Comparison of ENCODE assay signal across 17 cellular contexts in genomic region chr18:45374878-45375630, GRCh38.
"Had no signal": no experiment of that assay in that cellular context is flagged by ENCODE, and none has a peak within 500 bp of the region (broad histone marks: within the 10 kb centered on the region; RNA-seq: fewer than 3 reads in every experiment).

No MANE protein-coding gene starts in this region.

- H3K4me3 ChIP-seq: coronary artery, upper lobe of right lung had no signal

- H3K4me1 ChIP-seq: upper lobe of right lung had no signal

- DNase-seq: activated CD4-positive, alpha-beta memory T cell treated with anti-CD3 and anti-CD28 coated beads, Interleukin-2, amount 10 ng/mL, durations not matched to agents 7 days and 5 days; activated CD4-positive, alpha-beta T cell treated with anti-CD3 and anti-CD28 coated beads for 36 hours; activated CD8-positive, alpha-beta memory T cell treated with anti-CD3 and anti-CD28 coated beads, Interleukin-2, amount 10 ng/mL, durations not matched to agents 7 days and 5 days; activated naive CD4-positive, alpha-beta T cell treated with Interleukin-2 at 50 U/mL for 16 hours; activated T-cell treated with anti-CD3 and anti-CD28 coated beads, Interleukin-2, amount 50 U/mL, for 24 hours; brain microvascular endothelial cell; mesenchymal stem cell; natural killer cell; posterior cingulate gyrus; stimulated activated CD8-positive, alpha-beta memory T cell treated with anti-CD3 and anti-CD28 coated beads, Interleukin-4, amount 100 ng/mL, for 48 hours; stimulated activated naive CD4-positive, alpha-beta T cell; SW 1271; T-helper 2 cell; upper lobe of right lung had no signal

- H3K27ac ChIP-seq: brain microvascular endothelial cell, coronary artery, upper lobe of right lung had no signal

- H3K27me3 ChIP-seq: brain microvascular endothelial cell, upper lobe of right lung had no signal

- H3K9me3 ChIP-seq: upper lobe of right lung had no signal

- ATAC-seq: activated CD4-positive, alpha-beta T cell treated with anti-CD3 and anti-CD28 coated beads for 36 hours; activated CD8-positive, alpha-beta memory T cell treated with anti-CD3 and anti-CD28 coated beads, Interleukin-2, amount 10 ng/mL, durations not matched to agents 7 days and 5 days; esophagus mucosa; natural killer cell; upper lobe of right lung; WTC11 had no signal

- H3K36me3 ChIP-seq: brain microvascular endothelial cell, upper lobe of right lung had no signal
